In genomic region chr1:153968400-153968799, GRCh38 we compare ENCODE assay signal across 8 cellular contexts. TPM values are rescaled to one million over a fixed set of nuclear protein-coding genes. Genes with fewer than 3 reads are reported as not detected.
DNase-seq lines count a peak whose midpoint lies in the region; ATAC-seq and TF ChIP-seq lines count a peak whose summit lies in the region.

No MANE protein-coding gene starts in this region.

- peak overlapping the region; percentile 96 for H3K4me2 ChIP-seq in GM23248 (ENCODE audit: unreplicated experiment)

- H3K79me2 ChIP-seq in GM23248 (ENCODE audit: insufficient read depth): peaks cover 24% of the 10 kb centered on the region

- H3K27me3 ChIP-seq in GM23248 (replicated peaks; ENCODE audit: insufficient read depth) (no peaks in the 10 kb centered on the region), RWPE2 (ENCODE audit: insufficient read depth, poor library complexity, severe bottlenecking) (no peaks in the 10 kb centered on the region), sigmoid colon (no peaks in the 10 kb centered on the region)

- no peak for ATAC-seq in RWPE2 (ENCODE audit: low read depth)
- no peak for ATAC-seq in HG03139 (IDR thresholded peaks at IDR 0.05; ENCODE audit: unreplicated experiment)
- no peak for ATAC-seq in GM19395 (IDR thresholded peaks at IDR 0.05; ENCODE audit: unreplicated experiment)

- H3K4me1 ChIP-seq in GM23248 (ENCODE audit: insufficient read depth) (peaks cover 21% of the 10 kb centered on the region), RWPE2 (ENCODE audit: insufficient read depth, poor library complexity, severe bottlenecking) (peaks cover 11% of the 10 kb centered on the region), sigmoid colon (peaks cover 0 to 37% (median 28%) of the 10 kb centered on the region in 4 donors)

- peaks cover 13% of the 10 kb centered on the region for H3F3A ChIP-seq in GM23248 (ENCODE audit: insufficient read depth)

- H2AFZ ChIP-seq in GM23248: peak overlapping the region; percentile 94

- in situ Hi-C loops in GM23248 (cut with MboI): no loop called here

- H3K27ac ChIP-seq in GM23248: no peak overlapping the region
- H3K27ac ChIP-seq in RWPE2 (ENCODE audit: poor library complexity, severe bottlenecking): peak overlapping the region; percentile 74
- H3K27ac ChIP-seq in sigmoid colon: peak overlapping the region; percentile 82 to 93 (median 91)

- H3K4me3 ChIP-seq in GM23248 (peak overlapping the region; percentile 91), RWPE2 (ENCODE audit: severe bottlenecking) (peak overlapping the region; percentile 44), fibroblast of pulmonary artery (replicated peaks; ENCODE audit: low read depth, low read length) (peak overlapping the region; percentile 73), sigmoid colon (peak overlapping the region; percentile 45 to 59 (median 53))

- no peaks in the 10 kb centered on the region for H3K9me2 ChIP-seq in GM23248 (ENCODE audit: insufficient read depth)

- TF ChIP-seq CTCF in RWPE2 (IDR thresholded peaks at IDR 0.05; ENCODE audit: poor library complexity, severe bottlenecking): no peak
- no peak for TF ChIP-seq CTCF in fibroblast of pulmonary artery (IDR thresholded peaks at IDR 0.05; ENCODE audit: low read length, missing control alignments)
- TF ChIP-seq CTCF in sigmoid colon (IDR thresholded peaks at IDR 0.05): no peak

- H3K36me3 ChIP-seq in GM23248 (ENCODE audit: low read depth): no peaks in the 10 kb centered on the region
- H3K36me3 ChIP-seq in RWPE2 (ENCODE audit: low read depth): no peaks in the 10 kb centered on the region
- H3K36me3 ChIP-seq in sigmoid colon: peaks cover 0 to 4% (median 0%) of the 10 kb centered on the region in 4 donors

- H3K9ac ChIP-seq in GM23248: peak overlapping the region; percentile 85; the same call in 1 of the 2 replicates

- no peak for DNase-seq in GM23248
- no peak for DNase-seq in RWPE2 (ENCODE audit: low spot score)
- no peak for DNase-seq in fibroblast of pulmonary artery (ENCODE audit: low read depth)
- DNase-seq in sigmoid colon: peak; percentile 70
- DNase-seq in activated effector memory CD4-positive, alpha-beta T cell treated with Interleukin-2 at 50 U/mL for 16 hours: no peak
- no peak for DNase-seq in iPS-NIHi11 (ENCODE audit: low spot score)

- intact Hi-C loops in sigmoid colon (cut with DNase I): loop anchor here (2.0 kb wide), 1 partner anchor 16 kb away; no protein-coding TSS in a partner anchor

- H4K20me1 ChIP-seq in GM23248 (ENCODE audit: insufficient read depth): no peaks in the 10 kb centered on the region

- WGBS in GM23248 (ENCODE audit: low coverage in 1 of 2, low lambda C conversion rate in 2 of 2, missing lambda C conversion rate in 2 of 2), 2 experiments: 14 to 16% methylated on average over 9 to 13 of the region's 13 CpGs
- WGBS in sigmoid colon, 2 donors: 8 to 17% methylated on average over 13 of the region's 13 CpGs

- no peak for TF ChIP-seq POLR2A in sigmoid colon (IDR thresholded peaks at IDR 0.05)

- no peaks in the 10 kb centered on the region for H3K9me3 ChIP-seq in GM23248 (ENCODE audit: low read depth)
- no peaks in the 10 kb centered on the region for H3K9me3 ChIP-seq in RWPE2 (ENCODE audit: severe bottlenecking)
- H3K9me3 ChIP-seq in sigmoid colon: no peaks in the 10 kb centered on the region

- no peak for TF ChIP-seq EP300 in sigmoid colon (IDR thresholded peaks at IDR 0.05)

RNA-seq across cellular contexts. Expression of gene CREB3L4, which starts 0.7 kb away (rescaled TPM):
- 4.3 and 11.1 TPM in 2 replicates for total RNA-seq in GM23248 (2014; rRNA removed; shearing (Covaris generic))
- 3.6 and 4.4 TPM in 2 replicates for polyA plus RNA-seq in GM23248 (2016; fragmentation: Nextera tagmentation; extraction: Ambion mirVana)
- 10 to 100 TPM in 2 of 4 donors, 1 to 10 TPM in 2; 7.9 to 13.8 (median 10.2) TPM for total RNA-seq in sigmoid colon
- 10 to 100 TPM in 2 of 3 donors, 1 to 10 TPM in 1; 7.9 to 18.0 (median 16.8) TPM for polyA plus RNA-seq in sigmoid colon

RNA-seq across cellular contexts. Expression of gene SLC39A1, which starts 5.1 kb away (rescaled TPM):
- 120 and 141 TPM in 2 replicates for total RNA-seq in GM23248 (2014; rRNA removed; shearing (Covaris generic))
- 91.9 and 93.1 TPM in 2 replicates for polyA plus RNA-seq in GM23248 (2016; fragmentation: Nextera tagmentation; extraction: Ambion mirVana)
- 10 to 100 TPM; 50.7 to 80.3 (median 76.1) TPM for total RNA-seq in sigmoid colon
- polyA plus RNA-seq in sigmoid colon: 10 to 100 TPM; 25.7 to 97.5 (median 28.8) TPM

RNA-seq across cellular contexts. Expression of gene JTB, which starts 9.1 kb away (rescaled TPM):
- total RNA-seq in GM23248 (2014; rRNA removed; shearing (Covaris generic)): 189 and 242 TPM in 2 replicates
- polyA plus RNA-seq in GM23248 (2016; fragmentation: Nextera tagmentation; extraction: Ambion mirVana) (183 and 186 TPM in 2 replicates), sigmoid colon (100 to 1,000 TPM; 220 to 324 (median 286) TPM)
- 100 to 1,000 TPM; 171 to 293 (median 219) TPM for total RNA-seq in sigmoid colon

RNA-seq across cellular contexts. Expression of gene CRTC2, which starts 10.0 kb away (rescaled TPM):
- 3.7 and 7.5 TPM in 2 replicates for total RNA-seq in GM23248 (2014; rRNA removed; shearing (Covaris generic))
- 16.7 and 21.0 TPM in 2 replicates for polyA plus RNA-seq in GM23248 (2016; fragmentation: Nextera tagmentation; extraction: Ambion mirVana)
- total RNA-seq in sigmoid colon: 10 to 100 TPM; 13.7 to 23.3 (median 15.0) TPM
- polyA plus RNA-seq in sigmoid colon: 10 to 100 TPM; 17.8 to 32.9 (median 18.6) TPM

RNA-seq across cellular contexts. Expression of gene RAB13, which starts 17.7 kb away (rescaled TPM):
- 29.5 and 33.1 TPM in 2 replicates for total RNA-seq in GM23248 (2014; rRNA removed; shearing (Covaris generic))
- polyA plus RNA-seq in GM23248 (2016; fragmentation: Nextera tagmentation; extraction: Ambion mirVana): 137 and 142 TPM in 2 replicates
- total RNA-seq in sigmoid colon: 10 to 100 TPM; 34.1 to 72.8 (median 40.7) TPM
- 100 to 1,000 TPM; 117 to 275 (median 261) TPM for polyA plus RNA-seq in sigmoid colon
